22 cellular contexts compared by ENCODE assay signal in the genomic region with DNA sequence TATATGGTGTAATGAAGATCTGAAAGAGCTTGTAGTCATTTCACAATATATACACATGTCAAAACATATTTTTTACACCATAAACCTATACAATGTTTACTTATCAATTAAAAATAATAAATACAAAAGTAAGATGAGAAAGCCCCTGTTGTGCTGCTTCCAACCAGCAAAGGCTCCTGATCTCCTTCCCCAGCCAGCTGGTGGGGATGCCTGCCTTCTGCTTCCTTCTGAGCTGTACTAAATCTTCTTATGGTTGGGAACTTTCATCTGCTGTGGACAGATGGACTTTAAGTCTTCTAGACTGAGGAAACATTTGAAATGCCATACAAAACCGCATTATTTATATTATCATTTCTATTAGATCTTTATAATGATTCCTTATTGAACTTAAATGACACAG.
"Had no signal": no experiment of that assay in that cellular context is flagged by ENCODE, and none has a peak within 500 bp of the region (broad histone marks: within the 10 kb centered on the region; RNA-seq: fewer than 3 reads in every experiment).

No MANE protein-coding gene starts in this region.

- H3K4me3 Mint-ChIP-seq: effector memory CD8-positive, alpha-beta T cell; natural killer cell; stimulated activated effector memory CD8-positive, alpha-beta T cell treated with anti-CD3 and anti-CD28 coated beads, Interleukin-12 subunit alpha, Interleukin-12 subunit beta, amount 100 ng/mL, for 72 hours had no signal

- H3K4me3 ChIP-seq: lower lobe of right lung, ovary, psoas muscle, sigmoid colon, stomach, thyroid gland, vagina had no signal

- H3K36me3 Mint-ChIP-seq: stimulated activated effector memory CD8-positive, alpha-beta T cell treated with anti-CD3 and anti-CD28 coated beads, Interleukin-12 subunit alpha, Interleukin-12 subunit beta, amount 100 ng/mL, for 72 hours had no signal

- DNase-seq: effector memory CD8-positive, alpha-beta T cell; head of caudate nucleus; left ventricle myocardium superior; lower lobe of right lung; natural killer cell; occipital lobe; ovary; posterior cingulate gyrus; psoas muscle; right cardiac atrium; sigmoid colon; stimulated activated CD4-positive, alpha-beta T cell treated with anti-CD3 and anti-CD28 coated beads, Interleukin-2, amount 100 ng/mL, for 24 hours; stimulated activated CD4-positive, alpha-beta T cell treated with anti-CD3 and anti-CD28 coated beads, Interleukin-4, amount 100 ng/mL, for 24 hours; stimulated activated naive CD4-positive, alpha-beta T cell treated with Interleukin-2 at 50 U/mL for 16 hours; stomach; thyroid gland; trophoblast cell had no signal

- H3K27me3 ChIP-seq: ovary, sigmoid colon, stomach, thyroid gland, vagina had no signal

- H3K4me1 Mint-ChIP-seq: natural killer cell; stimulated activated effector memory CD8-positive, alpha-beta T cell treated with anti-CD3 and anti-CD28 coated beads, Interleukin-12 subunit alpha, Interleukin-12 subunit beta, amount 100 ng/mL, for 72 hours had no signal

- H3K27ac Mint-ChIP-seq: effector memory CD8-positive, alpha-beta T cell; natural killer cell; stimulated activated effector memory CD8-positive, alpha-beta T cell treated with anti-CD3 and anti-CD28 coated beads, Interleukin-12 subunit alpha, Interleukin-12 subunit beta, amount 100 ng/mL, for 72 hours had no signal

- H3K9me3 Mint-ChIP-seq: effector memory CD8-positive, alpha-beta T cell had no signal

- H3K4me1 ChIP-seq: lower lobe of right lung, psoas muscle, sigmoid colon, stomach, thyroid gland, vagina had no signal

- H3K27me3 Mint-ChIP-seq: effector memory CD8-positive, alpha-beta T cell had no signal

- H3K36me3 ChIP-seq: lower lobe of right lung, ovary, sigmoid colon, stomach, thyroid gland, vagina had no signal

- H3K27ac ChIP-seq: lower lobe of right lung, ovary, psoas muscle, sigmoid colon, stomach, thyroid gland, vagina had no signal

- H3K9me3 ChIP-seq: lower lobe of right lung, ovary, psoas muscle, sigmoid colon, stomach, thyroid gland, vagina had no signal

- FAIRE-seq: endometrium, frontal cortex, keratinocyte had no signal
